ENCODE assay signal across 8 cellular contexts in genomic region chr6:111105578-111105977, GRCh38. TPM values are rescaled to one million over a fixed set of nuclear protein-coding genes. Genes with fewer than 3 reads are reported as not detected.
A peak's percentile ranks its signal among the peaks of the same experiment; 100 is the strongest.
DNase-seq lines count a peak whose midpoint lies in the region; ATAC-seq and TF ChIP-seq lines count a peak whose summit lies in the region.

No MANE protein-coding gene starts in this region.

- in situ Hi-C loops in G401 (cut with HindIII; ENCODE audit: low sequenced_read_pairs) = no loop called here

- H3K79me2 ChIP-seq in parathyroid adenoma = no peaks in the 10 kb centered on the region

- ATAC-seq in HG03139 (IDR thresholded peaks at IDR 0.05; ENCODE audit: unreplicated experiment) = no peak
- no peak for ATAC-seq in HG03135 (IDR thresholded peaks at IDR 0.05; ENCODE audit: unreplicated experiment)

- H3K9ac ChIP-seq in parathyroid adenoma = no peak overlapping the region

- no peak overlapping the region for H3K4me3 ChIP-seq in parathyroid adenoma (ENCODE audit: low read depth, low read length)

- no peaks in the 10 kb centered on the region for H3K27me3 ChIP-seq in parathyroid adenoma (ENCODE audit: control insufficient read depth, insufficient read depth, low read length)

- H2AFZ ChIP-seq in parathyroid adenoma = no peak overlapping the region

- no peak for TF ChIP-seq CTCF in parathyroid adenoma (IDR thresholded peaks at IDR 0.05)

- H3K4me1 ChIP-seq in parathyroid adenoma = peaks cover 11% of the 10 kb centered on the region

- no peak overlapping the region for H3K27ac ChIP-seq in parathyroid adenoma

- H3K36me3 ChIP-seq in parathyroid adenoma (ENCODE audit: control insufficient read depth, insufficient read depth, low read length) = no peaks in the 10 kb centered on the region

- peak overlapping the region; percentile 18 for H3K4me2 ChIP-seq in parathyroid adenoma (ENCODE audit: low read length)

- DNase-seq in G401 (ENCODE audit: low spot score) (peak; percentile 29), NCI-H2196 (lab: John Stamatoyannopoulos, UW; ENCODE audit: unreplicated experiment) (peak; percentile 62), cerebellum (ENCODE audit: low spot score) (peak; percentile 28), 8988T (no peak), AG08395 (ENCODE audit: low spot score) (no peak)

- no peaks in the 10 kb centered on the region for H3K9me3 ChIP-seq in parathyroid adenoma (ENCODE audit: control insufficient read depth, low read length)

RNA-seq across cellular contexts. Expression of gene SLC16A10, which starts 18.3 kb away (rescaled TPM):
- 3.7 and 4.2 TPM in 2 replicates for total RNA-seq in G401 (2014; rRNA removed; shearing (Covaris generic))
- total RNA-seq in cerebellum = 12.1 TPM

Comparison
In these comparisons a context has a peak if more than half of its experiments do, and no peak if none do; other contexts are left out.
1. DNase-seq: peak in G401 (single experiment), NCI-H2196 (single experiment) and cerebellum (single experiment); none in 8988T (single experiment) and AG08395 (single experiment).